ENCODE assay signal across 9 cellular contexts in the genomic region with DNA sequence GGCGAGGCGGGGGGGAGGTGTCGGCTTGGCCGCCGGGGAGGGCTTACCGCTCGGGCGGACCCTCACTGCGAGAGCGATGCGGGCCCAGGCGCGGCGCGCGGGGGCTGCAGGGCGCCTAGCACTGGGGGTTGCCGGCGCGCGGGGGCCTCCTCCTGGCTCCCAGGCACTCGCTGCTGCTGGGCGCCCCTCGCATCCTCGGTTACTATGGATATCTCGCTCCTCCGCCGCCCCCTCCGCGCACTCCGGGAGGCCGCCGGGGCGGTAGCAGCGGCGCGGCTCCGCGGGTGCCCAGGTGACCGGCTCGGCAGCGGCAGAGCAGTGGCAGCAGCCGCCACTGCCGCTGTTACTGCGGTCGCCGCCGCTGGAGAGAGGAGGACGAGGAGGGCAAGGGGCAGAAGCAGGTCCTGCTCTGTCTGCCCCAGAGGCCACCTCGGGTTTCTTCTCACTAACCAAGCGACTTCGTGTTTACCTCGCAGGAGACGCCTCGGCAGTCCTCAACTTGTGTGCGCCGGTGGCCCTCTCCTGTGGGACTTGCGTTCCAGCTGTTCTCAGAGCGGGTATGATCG.
A peak's percentile ranks its signal among the peaks of the same experiment; 100 is the strongest.
DNase-seq lines count a peak whose midpoint lies in the region; ATAC-seq, FAIRE-seq and TF ChIP-seq lines count a peak whose summit lies in the region.
"Had no signal": no experiment of that assay in that cellular context is flagged by ENCODE, and none has a peak within 500 bp of the region (broad histone marks: within the 10 kb centered on the region; RNA-seq: fewer than 3 reads in every experiment).

No MANE protein-coding gene starts in this region.

- peak; percentile 55 for DNase-seq in ELF-1 (ENCODE audit: low read depth, low spot score)
- DNase-seq in NCI-H1930 (lab: John Stamatoyannopoulos, UW), result peak; percentile 47 to 51
- no peak for DNase-seq in endothelial cell of umbilical vein (ENCODE audit: low read depth, low spot score)
- no peak for DNase-seq in inferior parietal cortex (ENCODE audit: extremely low spot score)
- no peak for DNase-seq in left colon
- DNase-seq: Kasumi-1 had no signal

- H3K79me2 ChIP-seq in endothelial cell of umbilical vein (ENCODE audit: control insufficient read depth, insufficient read depth, low read length), result no peaks in the 10 kb centered on the region
- H3K79me2 ChIP-seq in parathyroid adenoma, result no peaks in the 10 kb centered on the region

- ATAC-seq in GM18517 (IDR thresholded peaks at IDR 0.05; ENCODE audit: unreplicated experiment), result no peak
- ATAC-seq in HG02970 (IDR thresholded peaks at IDR 0.05; ENCODE audit: low FRiP score, unreplicated experiment), result no peak
- ATAC-seq in left colon, result no peak

- H2AFZ ChIP-seq in endothelial cell of umbilical vein (ENCODE audit: low read depth, low read length) (no peak overlapping the region), parathyroid adenoma (no peak overlapping the region)

- no peaks in the 10 kb centered on the region for H4K20me1 ChIP-seq in endothelial cell of umbilical vein (replicated peaks; ENCODE audit: control insufficient read depth, extremely low read depth, insufficient read depth, low read length)

- H3K27ac ChIP-seq in endothelial cell of umbilical vein (ENCODE audit: insufficient read depth, low read depth, low read length) (no peak overlapping the region), parathyroid adenoma (no peak overlapping the region)

- no TSS peak for BruUV-seq in endothelial cell of umbilical vein (replicated peaks; lab: Mats Ljungman, UMichigan)

- TF ChIP-seq POLR2A in endothelial cell of umbilical vein (IDR thresholded peaks at IDR 0.05; ENCODE audit: low read depth, low read length), result no peak

- FAIRE-seq in endothelial cell of umbilical vein (lab: Jason Lieb, UNC), result no peak

- CTCF ChIA-PET in endothelial cell of umbilical vein (lab: Charles Lee), result no interaction called here

- no peaks in the 10 kb centered on the region for H3K4me1 ChIP-seq in endothelial cell of umbilical vein (ENCODE audit: control insufficient read depth, extremely low read depth, insufficient read depth, low read length)
- H3K4me1 ChIP-seq in parathyroid adenoma, result no peaks in the 10 kb centered on the region

- dilution Hi-C loops in endothelial cell of umbilical vein (cut with MboI; ENCODE audit: extremely low pct_ligation_motif_present, low sequenced_read_pairs), result no loop called here

- intact Hi-C loops in endothelial cell of umbilical vein (cut with micrococcal nuclease) (no loop called here), left colon (cut with DNase I, micrococcal nuclease) (no loop called here)

- POLR2A ChIA-PET in endothelial cell of umbilical vein (lab: Charles Lee), result no interaction called here

- peaks cover 34 to 52% of the 10 kb centered on the region in 2 experiments for H3K27me3 ChIP-seq in endothelial cell of umbilical vein (ENCODE audit: control insufficient read depth in 2 of 2, insufficient read depth in 2 of 2, low read length in 2 of 2)
- H3K27me3 ChIP-seq in parathyroid adenoma (ENCODE audit: control insufficient read depth, insufficient read depth, low read length), result peaks cover 2% of the 10 kb centered on the region

- no peak overlapping the region for H3K4me2 ChIP-seq in endothelial cell of umbilical vein (ENCODE audit: insufficient read depth, low read length)
- peak overlapping the region; percentile 45 for H3K4me2 ChIP-seq in parathyroid adenoma (ENCODE audit: low read length)

- H3K9me3 ChIP-seq in endothelial cell of umbilical vein (replicated peaks; ENCODE audit: control insufficient read depth, insufficient read depth, low read length) (no peaks in the 10 kb centered on the region), parathyroid adenoma (ENCODE audit: control insufficient read depth, low read length) (no peaks in the 10 kb centered on the region)

- H3K4me3 ChIP-seq in endothelial cell of umbilical vein (replicated peaks in 1 of 3; ENCODE audit: insufficient read depth in 1 of 3, low read depth in 1 of 3, low read length in 3 of 3) (no peak overlapping the region), parathyroid adenoma (ENCODE audit: low read depth, low read length) (peak overlapping the region; percentile 18)

- H3K36me3 ChIP-seq in endothelial cell of umbilical vein (ENCODE audit: control insufficient read depth in 2 of 2, extremely low read depth in 1 of 2, insufficient read depth in 2 of 2, low read length in 2 of 2) (no peaks in the 10 kb centered on the region), parathyroid adenoma (ENCODE audit: control insufficient read depth, insufficient read depth, low read length) (no peaks in the 10 kb centered on the region)

- no peak for TF ChIP-seq CTCF in endothelial cell of umbilical vein (IDR thresholded peaks at IDR 0.05; ENCODE audit: extremely low read depth in 1 of 2, insufficient read depth in 1 of 2, low read depth in 1 of 2, low read length in 2 of 2)
- TF ChIP-seq CTCF in parathyroid adenoma (IDR thresholded peaks at IDR 0.05), result no peak

- H3K9me1 ChIP-seq in endothelial cell of umbilical vein (replicated peaks; ENCODE audit: control insufficient read depth, extremely low read depth, insufficient read depth, low read length), result peaks cover 2% of the 10 kb centered on the region

- no peak overlapping the region for H3K9ac ChIP-seq in endothelial cell of umbilical vein (replicated peaks; ENCODE audit: extremely low read depth, insufficient read depth, low read length)
- no peak overlapping the region for H3K9ac ChIP-seq in parathyroid adenoma

TF ChIP-seq in endothelial cell of umbilical vein, 7 proteins besides CTCF, POLR2A, EP300 and RAD21:
- TF ChIP-seq JUN (IDR thresholded peaks at IDR 0.05; ENCODE audit: borderline replicate concordance, insufficient read depth, insufficient read length, low read depth) (no peak), EZH2 (IDR thresholded peaks at IDR 0.05; ENCODE audit: borderline replicate concordance, low read depth, low read length, severe bottlenecking) (peak; percentile 86)

Comparison
In these comparisons a context has a peak if more than half of its experiments do, and no peak if none do; other contexts are left out.
1. DNase-seq: peak in ELF-1 (single experiment) and NCI-H1930 (2 of 2); none in endothelial cell of umbilical vein (single experiment), inferior parietal cortex (single experiment) and left colon (0 of 2).